In the genomic region with DNA sequence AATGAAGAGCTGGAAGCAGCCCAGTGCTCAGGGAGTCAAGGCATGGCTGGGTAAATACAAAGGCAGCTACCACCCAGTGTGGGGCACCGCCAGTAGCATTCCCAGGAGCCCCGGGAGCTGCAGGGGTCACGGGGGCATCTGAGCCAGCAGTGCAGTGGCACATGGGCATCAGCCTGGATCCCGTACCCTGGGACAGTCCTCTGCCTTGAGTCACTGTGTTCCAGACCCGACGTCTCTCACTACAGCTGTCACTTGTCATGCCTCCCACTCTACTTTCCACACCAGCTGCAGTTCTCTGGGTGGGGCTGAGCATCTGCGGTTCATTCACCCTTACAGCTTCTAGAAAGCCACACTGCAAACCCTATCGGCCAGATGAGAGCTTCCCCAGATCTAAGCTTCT, we compare ENCODE assay signal across 11 cellular contexts. TPM values are rescaled to one million over a fixed set of nuclear protein-coding genes. Genes with fewer than 3 reads are reported as not detected.
A peak's percentile ranks its signal among the peaks of the same experiment; 100 is the strongest.
DNase-seq lines count a peak whose midpoint lies in the region; ATAC-seq and TF ChIP-seq lines count a peak whose summit lies in the region.
"Had no signal": no experiment of that assay in that cellular context is flagged by ENCODE, and none has a peak within 500 bp of the region (broad histone marks: within the 10 kb centered on the region; RNA-seq: fewer than 3 reads in every experiment).

No MANE protein-coding gene starts in this region.

- no peaks in the 10 kb centered on the region for H3K36me3 Mint-ChIP-seq in activated naive CD8-positive, alpha-beta T cell treated with anti-CD3 and anti-CD28 coated beads, Interleukin-2, amount 50 U/mL, for 24 hours (ENCODE audit: low read depth)
- H3K36me3 Mint-ChIP-seq in activated naive CD8-positive, alpha-beta T cell treated with anti-CD3 and anti-CD28 coated beads for 36 hours: no peaks in the 10 kb centered on the region
- no peaks in the 10 kb centered on the region for H3K36me3 Mint-ChIP-seq in stimulated activated effector memory CD8-positive, alpha-beta T cell treated with anti-CD3 and anti-CD28 coated beads, Interleukin-12 subunit alpha, Interleukin-12 subunit beta, amount 100 ng/mL, for 72 hours
- no peaks in the 10 kb centered on the region for H3K36me3 Mint-ChIP-seq in glutamatergic neuron (ENCODE audit: unreplicated experiment)

- no peak overlapping the region for H3K27ac Mint-ChIP-seq in activated naive CD8-positive, alpha-beta T cell treated with anti-CD3 and anti-CD28 coated beads, Interleukin-2, amount 50 U/mL, for 24 hours
- no peak overlapping the region for H3K27ac Mint-ChIP-seq in activated naive CD8-positive, alpha-beta T cell treated with anti-CD3 and anti-CD28 coated beads for 36 hours
- H3K27ac Mint-ChIP-seq in stimulated activated effector memory CD8-positive, alpha-beta T cell treated with anti-CD3 and anti-CD28 coated beads, Interleukin-12 subunit alpha, Interleukin-12 subunit beta, amount 100 ng/mL, for 72 hours: no peak overlapping the region
- no peak overlapping the region for H3K27ac Mint-ChIP-seq in glutamatergic neuron (ENCODE audit: unreplicated experiment)
- H3K27ac Mint-ChIP-seq: H9 had no signal

- H3K9me3 Mint-ChIP-seq in activated naive CD8-positive, alpha-beta T cell treated with anti-CD3 and anti-CD28 coated beads, Interleukin-2, amount 50 U/mL, for 24 hours: peaks cover 7% of the 10 kb centered on the region
- H3K9me3 Mint-ChIP-seq in activated naive CD8-positive, alpha-beta T cell treated with anti-CD3 and anti-CD28 coated beads for 36 hours: no peaks in the 10 kb centered on the region
- H3K9me3 Mint-ChIP-seq in stimulated activated effector memory CD8-positive, alpha-beta T cell treated with anti-CD3 and anti-CD28 coated beads, Interleukin-12 subunit alpha, Interleukin-12 subunit beta, amount 100 ng/mL, for 72 hours: no peaks in the 10 kb centered on the region
- H3K9me3 Mint-ChIP-seq in glutamatergic neuron (ENCODE audit: unreplicated experiment): peaks cover 4% of the 10 kb centered on the region
- H3K9me3 Mint-ChIP-seq: H9 had no signal

- H3K4me1 Mint-ChIP-seq in activated naive CD8-positive, alpha-beta T cell treated with anti-CD3 and anti-CD28 coated beads, Interleukin-2, amount 50 U/mL, for 24 hours: peaks cover 6% of the 10 kb centered on the region
- no peaks in the 10 kb centered on the region for H3K4me1 Mint-ChIP-seq in activated naive CD8-positive, alpha-beta T cell treated with anti-CD3 and anti-CD28 coated beads for 36 hours
- H3K4me1 Mint-ChIP-seq in stimulated activated effector memory CD8-positive, alpha-beta T cell treated with anti-CD3 and anti-CD28 coated beads, Interleukin-12 subunit alpha, Interleukin-12 subunit beta, amount 100 ng/mL, for 72 hours: no peaks in the 10 kb centered on the region
- no peaks in the 10 kb centered on the region for H3K4me1 Mint-ChIP-seq in glutamatergic neuron (ENCODE audit: low read depth, unreplicated experiment)
- H3K4me1 Mint-ChIP-seq: H9 had no signal

- ATAC-seq in activated naive CD8-positive, alpha-beta T cell treated with anti-CD3 and anti-CD28 coated beads, Interleukin-2, amount 50 U/mL, for 24 hours: peak; percentile 85
- ATAC-seq in HG02588 (IDR thresholded peaks at IDR 0.05; ENCODE audit: unreplicated experiment): peak; percentile 59
- ATAC-seq in stimulated activated effector memory CD8-positive, alpha-beta T cell treated with anti-CD3 and anti-CD28 coated beads, Interleukin-12 subunit alpha, Interleukin-12 subunit beta, amount 100 ng/mL, for 72 hours: peak; percentile 78
- no peak for ATAC-seq in GM18907 (IDR thresholded peaks at IDR 0.05; ENCODE audit: unreplicated experiment)

- DNase-seq in activated naive CD8-positive, alpha-beta T cell treated with anti-CD3 and anti-CD28 coated beads, Interleukin-2, amount 50 U/mL, for 24 hours: peak; percentile 20
- no peak for DNase-seq in activated naive CD8-positive, alpha-beta T cell treated with anti-CD3 and anti-CD28 coated beads for 36 hours
- DNase-seq in NCI-H524 treated with DMSO at 0.1 percent for 48 hours (lab: John Stamatoyannopoulos, UW): peak; percentile 28
- no peak for DNase-seq in stimulated activated effector memory CD8-positive, alpha-beta T cell treated with anti-CD3 and anti-CD28 coated beads, Interleukin-12 subunit alpha, Interleukin-12 subunit beta, amount 100 ng/mL, for 72 hours (ENCODE audit: low spot score in 2 of 2)
- no peak for DNase-seq in glutamatergic neuron
- no peak for DNase-seq in KG1 (lab: John Stamatoyannopoulos, UW)
- DNase-seq: activated CD4-positive, CD25-positive, alpha-beta regulatory T cell treated with anti-CD3 and anti-CD28 coated beads, Interleukin-2, amount 50 U/mL, for 72 hours; H9; SHP77 had no signal

- no peak overlapping the region for H3K4me3 Mint-ChIP-seq in activated naive CD8-positive, alpha-beta T cell treated with anti-CD3 and anti-CD28 coated beads, Interleukin-2, amount 50 U/mL, for 24 hours
- no peak overlapping the region for H3K4me3 Mint-ChIP-seq in activated naive CD8-positive, alpha-beta T cell treated with anti-CD3 and anti-CD28 coated beads for 36 hours
- no peak overlapping the region for H3K4me3 Mint-ChIP-seq in stimulated activated effector memory CD8-positive, alpha-beta T cell treated with anti-CD3 and anti-CD28 coated beads, Interleukin-12 subunit alpha, Interleukin-12 subunit beta, amount 100 ng/mL, for 72 hours
- H3K4me3 Mint-ChIP-seq in glutamatergic neuron (ENCODE audit: unreplicated experiment): no peak overlapping the region
- H3K4me3 Mint-ChIP-seq: H9 had no signal

- H3K27me3 Mint-ChIP-seq in activated naive CD8-positive, alpha-beta T cell treated with anti-CD3 and anti-CD28 coated beads, Interleukin-2, amount 50 U/mL, for 24 hours: peaks cover 11% of the 10 kb centered on the region
- H3K27me3 Mint-ChIP-seq in activated naive CD8-positive, alpha-beta T cell treated with anti-CD3 and anti-CD28 coated beads for 36 hours: no peaks in the 10 kb centered on the region
- peaks cover 7% of the 10 kb centered on the region for H3K27me3 Mint-ChIP-seq in glutamatergic neuron (ENCODE audit: unreplicated experiment)

- no peak for TF ChIP-seq CTCF in glutamatergic neuron (IDR thresholded peaks at IDR 0.05; ENCODE audit: partially characterized antibody, unreplicated experiment)

RNA-seq across cellular contexts. Expression of a gene that starts 29.6 kb away (rescaled TPM):
- 10 to 100 TPM; 77.2 to 87.3 TPM for total RNA-seq in activated naive CD8-positive, alpha-beta T cell treated with anti-CD3 and anti-CD28 coated beads for 36 hours
- total RNA-seq in glutamatergic neuron (ENCODE audit: unreplicated experiment): 145 TPM

RNA-seq across cellular contexts. Expression of a gene that starts 34.4 kb away (rescaled TPM):
- total RNA-seq in activated naive CD8-positive, alpha-beta T cell treated with anti-CD3 and anti-CD28 coated beads for 36 hours: 10 to 100 TPM; 59.9 to 66.8 TPM
- total RNA-seq in glutamatergic neuron (ENCODE audit: unreplicated experiment): 78.2 TPM

Comparison
In these comparisons a context has a peak if more than half of its experiments do, and no peak if none do; other contexts are left out.
1. DNase-seq: peak in activated naive CD8-positive, alpha-beta T cell treated with anti-CD3 and anti-CD28 coated beads, Interleukin-2, amount 50 U/mL, for 24 hours (single experiment) and NCI-H524 treated with DMSO at 0.1 percent for 48 hours (single experiment); none in activated naive CD8-positive, alpha-beta T cell treated with anti-CD3 and anti-CD28 coated beads for 36 hours (single experiment), stimulated activated effector memory CD8-positive, alpha-beta T cell treated with anti-CD3 and anti-CD28 coated beads, Interleukin-12 subunit alpha, Interleukin-12 subunit beta, amount 100 ng/mL, for 72 hours (0 of 2), glutamatergic neuron (single experiment) and KG1 (single experiment).